Comparison of ENCODE assay signal across 8 cellular contexts in genomic region chr15:63402498-63403253, GRCh38. TPM values are rescaled to one million over a fixed set of nuclear protein-coding genes. Genes with fewer than 3 reads are reported as not detected.
DNase-seq lines count a peak whose midpoint lies in the region; ATAC-seq, FAIRE-seq and TF ChIP-seq lines count a peak whose summit lies in the region.

No MANE protein-coding gene starts in this region.

- no peaks in the 10 kb centered on the region for H3K9me3 Mint-ChIP-seq in activated naive CD4-positive, alpha-beta T cell treated with anti-CD3 and anti-CD28 coated beads, Interleukin-2, amount 50 U/mL, for 72 hours
- no peaks in the 10 kb centered on the region for H3K9me3 Mint-ChIP-seq in brain
- no peaks in the 10 kb centered on the region for H3K9me3 Mint-ChIP-seq in type B pancreatic cell

- no peak overlapping the region for H3K27ac ChIP-seq in kidney (ENCODE audit: low read depth in 2 of 2, low read length in 2 of 2)

- ATAC-seq in activated naive CD4-positive, alpha-beta T cell treated with anti-CD3 and anti-CD28 coated beads, Interleukin-2, amount 50 U/mL, for 72 hours: peak; percentile 37 to 55

- H3K9ac ChIP-seq in kidney (ENCODE audit: low read length in 2 of 2): no peak overlapping the region

- FAIRE-seq in kidney (lab: Jason Lieb, UNC): no peak

- no peaks in the 10 kb centered on the region for H3K36me3 Mint-ChIP-seq in activated naive CD4-positive, alpha-beta T cell treated with anti-CD3 and anti-CD28 coated beads, Interleukin-2, amount 50 U/mL, for 72 hours
- H3K36me3 Mint-ChIP-seq in brain (no peaks in the 10 kb centered on the region), type B pancreatic cell (no peaks in the 10 kb centered on the region)

- TF ChIP-seq CTCF in brain (conservative IDR thresholded peaks at IDR 0.05): peak; percentile 76 to 83
- peak; percentile 66 for TF ChIP-seq CTCF in kidney (IDR thresholded peaks at IDR 0.05; ENCODE audit: borderline replicate concordance, extremely low read depth, insufficient read depth)
- peak; percentile 75 for TF ChIP-seq CTCF in type B pancreatic cell (conservative IDR thresholded peaks at IDR 0.05)

- H3K36me3 ChIP-seq in kidney (ENCODE audit: control insufficient read depth in 1 of 2, insufficient read depth in 2 of 2, low read length in 2 of 2): no peaks in the 10 kb centered on the region

- H3K27me3 Mint-ChIP-seq in brain: no peaks in the 10 kb centered on the region
- H3K27me3 Mint-ChIP-seq in type B pancreatic cell: peaks cover 10% of the 10 kb centered on the region

- H3K9me3 ChIP-seq in kidney (ENCODE audit: control insufficient read depth in 1 of 2, low read length in 2 of 2): no peaks in the 10 kb centered on the region

- peaks cover 41% of the 10 kb centered on the region for H3K4me1 Mint-ChIP-seq in brain
- H3K4me1 Mint-ChIP-seq in type B pancreatic cell (ENCODE audit: unreplicated experiment): peaks cover 22% of the 10 kb centered on the region

- H3K4me3 Mint-ChIP-seq in brain (no peak overlapping the region), type B pancreatic cell (no peak overlapping the region)

- peak overlapping the region in 1 of 2 donors; percentile 44 for H3K27ac Mint-ChIP-seq in activated naive CD4-positive, alpha-beta T cell treated with anti-CD3 and anti-CD28 coated beads, Interleukin-2, amount 50 U/mL, for 72 hours
- H3K27ac Mint-ChIP-seq in brain (peak overlapping the region; percentile 6 to 82 (median 75)), type B pancreatic cell (peak overlapping the region; percentile 10)

- peak overlapping the region in 1 of 2 donors; percentile 4 for H3K4me3 ChIP-seq in kidney (ENCODE audit: low read length in 2 of 2)

- intact Hi-C loops in kidney (cut with DNase I): no loop called here

- DNase-seq in activated naive CD4-positive, alpha-beta T cell treated with anti-CD3 and anti-CD28 coated beads, Interleukin-2, amount 50 U/mL, for 72 hours (ENCODE audit: low spot score in 2 of 2): no peak
- no peak for DNase-seq in activated naive CD4-positive, alpha-beta T cell treated with anti-CD3 and anti-CD28 coated beads, Interleukin-2, amount 50 U/mL, for 16 hours
- DNase-seq in NCI-H226: peak; percentile 28
- no peak for DNase-seq in kidney
- no peak for DNase-seq in type B pancreatic cell (ENCODE audit: extremely low spot score, unreplicated experiment)
- no peak for DNase-seq in activated T-cell treated with anti-CD3 and anti-CD28 coated beads, Interleukin-2, amount 50 U/mL, for 1 hour
- DNase-seq in SHP77 treated with DMSO at 0.1 percent for 48 hours (lab: John Stamatoyannopoulos, UW): no peak

- H3K4me1 ChIP-seq in kidney (ENCODE audit: control insufficient read depth in 1 of 2, insufficient read depth in 1 of 2, low read depth in 1 of 2, low read length in 2 of 2): no peaks in the 10 kb centered on the region

RNA-seq across cellular contexts. Expression of gene CA12, which starts 21.0 kb away (rescaled TPM):
- under 1 TPM in 1 of 2 donors, not detected in 1; 0.95 TPM for total RNA-seq in activated naive CD4-positive, alpha-beta T cell treated with anti-CD3 and anti-CD28 coated beads, Interleukin-2, amount 50 U/mL, for 72 hours
- polyA plus RNA-seq in brain (ENCODE audit: insufficient read depth, low read depth, low replicate concordance) (0.68 TPM), kidney (ENCODE audit: insufficient read depth, low read depth, low replicate concordance) (242 TPM)
- total RNA-seq in kidney (237 TPM), type B pancreatic cell (ENCODE audit: low replicate concordance) (4.7 and 5.5 TPM in 2 replicates)

Comparison
In these comparisons a context has a peak if more than half of its experiments do, and no peak if none do; other contexts are left out.
1. RNA of gene CA12, which starts 21.0 kb away (total RNA-seq): 237 TPM in kidney (single experiment); 4.7 to 5.5 TPM in type B pancreatic cell and 0.95 TPM in activated naive CD4-positive, alpha-beta T cell treated with anti-CD3 and anti-CD28 coated beads, Interleukin-2, amount 50 U/mL, for 72 hours; every median in the first group is over 10 times any median in the second.
2. Peak in every context shown above with its lines, with median percentiles within 50 percentile points of each other: CTCF ChIP-seq.